28 cellular contexts compared by ENCODE assay signal in the genomic region with DNA sequence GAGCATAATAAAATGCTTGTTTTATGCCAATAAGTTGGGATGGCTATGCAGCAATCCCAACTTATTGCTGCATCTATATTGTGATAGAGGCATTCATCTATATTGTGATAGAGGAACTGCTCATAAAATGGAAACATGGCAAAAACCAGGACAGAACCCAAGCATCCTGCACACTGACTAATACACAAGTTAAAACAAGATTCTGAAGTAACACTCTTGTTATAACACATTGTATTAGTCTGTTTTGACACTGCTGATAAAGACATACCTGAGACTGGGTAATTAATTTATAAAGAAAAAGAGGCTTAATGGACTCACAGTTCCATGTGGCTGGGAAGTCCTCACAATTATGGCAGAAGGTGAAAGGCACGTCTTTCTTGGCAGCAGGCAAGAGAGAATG. TPM values are rescaled to one million over a fixed set of nuclear protein-coding genes. Genes with fewer than 3 reads are reported as not detected.
"Had no signal": no experiment of that assay in that cellular context is flagged by ENCODE, and none has a peak within 500 bp of the region (broad histone marks: within the 10 kb centered on the region; RNA-seq: fewer than 3 reads in every experiment).

No MANE protein-coding gene starts in this region.

- H3K4me3 ChIP-seq: neural progenitor cell, ovary, psoas muscle, skin epidermis, smooth muscle cell, spleen, suprapubic skin, testis, tibial artery, transverse colon, upper lobe of right lung, uterus had no signal

- H3K27me3 ChIP-seq: neural progenitor cell, ovary, suprapubic skin, testis, tibial artery, transverse colon, upper lobe of right lung, uterus had no signal

- H3K4me1 ChIP-seq: neural progenitor cell, parathyroid adenoma, psoas muscle, spleen, suprapubic skin, testis, tibial artery, transverse colon, upper lobe of right lung, uterus had no signal

- DNase-seq: natural killer cell; occipital lobe; ovary; posterior cingulate gyrus; psoas muscle; right cardiac atrium; spleen; stimulated activated CD4-positive, alpha-beta T cell treated with anti-CD3 and anti-CD28 coated beads, Interleukin-12 subunit alpha, Interleukin-12 subunit beta, amount 100 ng/mL, for 4 hours; stimulated activated CD4-positive, alpha-beta T cell treated with anti-CD3 and anti-CD28 coated beads, Interleukin-1b, Interleukin-23, amount 100 ng/mL, for 48 hours; stimulated activated CD4-positive, alpha-beta T cell treated with anti-CD3 and anti-CD28 coated beads, Interleukin-4, amount 100 ng/mL, for 1 hour; stimulated activated CD4-positive, alpha-beta T cell treated with anti-CD3 and anti-CD28 coated beads, Interleukin-4, amount 100 ng/mL, for 4 hours; stimulated activated CD8-positive, alpha-beta memory T cell treated with anti-CD3 and anti-CD28 coated beads, Interleukin-4, amount 100 ng/mL, for 48 hours; stimulated activated naive CD4-positive, alpha-beta T cell; stimulated activated naive CD8-positive, alpha-beta T cell treated with anti-CD3 and anti-CD28 coated beads, Interleukin-15, amount 100 ng/mL, for 72 hours; stimulated activated naive CD8-positive, alpha-beta T cell treated with anti-CD3 and anti-CD28 coated beads, Interleukin-15, Interleukin-2, amounts not matched to agents 100 U/mL and 50 U/mL, for 24 hours; substantia nigra; testis; tibial artery; transverse colon; upper lobe of right lung; uterus had no signal

- H3K9me3 ChIP-seq: ovary, psoas muscle, spleen, testis, tibial artery, transverse colon, upper lobe of right lung, uterus had no signal

- ATAC-seq: natural killer cell; psoas muscle; right cardiac atrium; sciatic nerve; stimulated activated memory B cell treated with anti-CD40 and anti-IgM and Interleukin-4, amounts not matched to agents 10 μg/mL and 1 μg/mL and 100 μg/mL, for 72 hours; stimulated activated naive CD8-positive, alpha-beta T cell treated with anti-CD3 and anti-CD28 coated beads, Interleukin-15, amount 100 ng/mL, for 72 hours; stimulated activated naive CD8-positive, alpha-beta T cell treated with anti-CD3 and anti-CD28 coated beads, Interleukin-15, Interleukin-2, amounts not matched to agents 100 U/mL and 50 U/mL, for 24 hours; upper lobe of right lung had no signal

- H3K36me3 ChIP-seq: neural progenitor cell, ovary, spleen, suprapubic skin, tibial artery, transverse colon, upper lobe of right lung, uterus had no signal

- H3K27ac ChIP-seq: neural progenitor cell, ovary, parathyroid adenoma, psoas muscle, spleen, suprapubic skin, testis, tibial artery, transverse colon, upper lobe of right lung, uterus had no signal

RNA-seq across cellular contexts. Expression of gene KCNK10, which starts 36.8 kb away (rescaled TPM):
- total RNA-seq: natural killer cell, ovary, psoas muscle, right cardiac atrium, sciatic nerve, smooth muscle cell had no signal
- polyA plus RNA-seq: right cardiac atrium, smooth muscle cell had no signal
